8 cellular contexts compared by ENCODE assay signal in the genomic region with DNA sequence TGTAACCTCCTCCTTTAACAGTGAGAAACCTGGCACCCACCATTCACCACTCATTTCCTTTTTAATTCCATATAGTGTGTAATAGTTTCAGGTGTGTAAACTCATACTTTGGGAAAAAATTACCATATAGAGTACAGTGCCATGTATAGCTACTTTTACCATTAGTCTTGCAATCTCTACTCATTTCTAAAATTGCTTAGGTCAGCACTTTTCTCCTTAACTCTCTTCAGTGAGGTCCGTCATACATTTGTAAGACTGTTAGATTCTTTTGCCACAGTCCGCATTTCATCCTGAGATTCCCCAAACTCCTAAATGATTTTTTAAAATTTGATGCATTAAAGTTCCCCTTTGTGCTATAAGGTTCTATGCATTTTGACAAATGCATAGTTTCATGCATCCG.
"Had no signal": no experiment of that assay in that cellular context is flagged by ENCODE, and none has a peak within 500 bp of the region (broad histone marks: within the 10 kb centered on the region; RNA-seq: fewer than 3 reads in every experiment).

No MANE protein-coding gene starts in this region.

- H3K4me3 Mint-ChIP-seq: H9, IgD-negative memory B cell had no signal

- H3K27ac Mint-ChIP-seq: H9, IgD-negative memory B cell had no signal

- H3K36me3 Mint-ChIP-seq: IgD-negative memory B cell had no signal

- H3K27ac ChIP-seq: HL-60 had no signal

- FAIRE-seq: H54 had no signal

- DNase-seq: GOT3, H9, HCEC 1CT, Kasumi-1, KG1 had no signal

- H3K27me3 Mint-ChIP-seq: IgD-negative memory B cell had no signal

- H3K4me1 Mint-ChIP-seq: IgD-negative memory B cell had no signal
